Comparison of ENCODE assay signal across 20 cellular contexts in the genomic region with DNA sequence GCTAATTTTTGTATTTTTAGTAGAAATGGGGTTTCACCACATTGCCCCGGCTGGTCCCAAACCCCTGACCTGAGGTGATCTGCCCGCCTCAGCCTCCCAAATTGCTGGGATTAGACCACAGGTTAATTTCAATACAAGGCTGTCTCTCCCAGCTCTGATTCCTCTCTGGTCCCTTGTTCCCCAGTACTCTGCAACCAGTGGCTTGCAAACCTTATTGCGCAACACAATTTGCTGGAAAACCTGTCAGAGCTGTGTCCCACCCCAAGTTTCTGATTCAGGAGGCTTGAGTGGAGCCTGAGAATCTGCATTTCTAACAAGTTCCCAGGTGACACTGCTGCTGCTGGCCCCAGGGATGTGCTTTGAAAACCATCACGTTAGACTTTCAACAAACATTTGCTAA.
"Had no signal": no experiment of that assay in that cellular context is flagged by ENCODE, and none has a peak within 500 bp of the region (broad histone marks: within the 10 kb centered on the region; RNA-seq: fewer than 3 reads in every experiment).

No MANE protein-coding gene starts in this region.

- H3K9ac ChIP-seq: SK-N-SH had no signal

- H3K9me3 ChIP-seq: SK-N-SH had no signal

- H3K36me3 Mint-ChIP-seq: T-cell had no signal

- H3K4me3 Mint-ChIP-seq: T-cell had no signal

- H3K27ac ChIP-seq: HL-60 had no signal

- DNase-seq: KBM-7, NCI-H1092 treated with DMSO at 0.1 percent for 48 hours, NCI-H1436, NCI-H187, NCI-H2029, NCI-H2081 treated with DMSO at 0.1 percent for 48 hours, NCI-H2171, NCI-H226, NCI-H446, NCI-H510A, NCI-H524 treated with DMSO at 0.1 percent for 48 hours, NCI-H69, NCI-H774, RPMI8226, SHP77, SK-N-SH, SW 1271, T-cell had no signal

- ATAC-seq: T-cell had no signal

- H3K4me2 ChIP-seq: SK-N-SH had no signal

- H3K9me3 Mint-ChIP-seq: T-cell had no signal

- FAIRE-seq: RCC 7860 had no signal

- H3K27ac Mint-ChIP-seq: T-cell had no signal

- H3K4me1 Mint-ChIP-seq: T-cell had no signal
